In the genomic region with DNA sequence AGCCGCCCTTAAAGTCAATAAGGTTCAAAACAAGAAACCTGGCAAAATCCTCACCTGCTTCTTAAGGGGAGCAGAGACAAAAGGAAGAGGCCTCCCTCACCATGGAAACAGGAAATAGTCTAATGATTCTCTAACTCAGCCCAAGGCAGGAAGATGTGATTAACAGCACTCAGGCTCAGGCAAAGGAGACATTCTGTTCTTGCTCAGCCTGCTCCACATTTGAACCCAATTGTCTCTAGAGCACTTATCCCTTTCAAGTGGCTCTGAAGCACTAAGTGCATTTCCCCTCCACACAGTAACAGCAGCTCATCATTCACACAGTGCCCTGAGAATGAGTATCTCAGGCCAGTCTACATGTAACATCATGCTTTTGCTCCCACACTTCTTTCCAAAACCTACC, we compare ENCODE assay signal across 8 cellular contexts.
DNase-seq lines count a peak whose midpoint lies in the region; ATAC-seq and TF ChIP-seq lines count a peak whose summit lies in the region.

No MANE protein-coding gene starts in this region.

- TF ChIP-seq CTCF in right atrium auricular region (IDR thresholded peaks at IDR 0.05): no peak
- no peak for TF ChIP-seq CTCF in upper lobe of left lung (IDR thresholded peaks at IDR 0.05)
- no peak for TF ChIP-seq CTCF in tibial nerve (IDR thresholded peaks at IDR 0.05)

- H3K27me3 ChIP-seq in right atrium auricular region: no peaks in the 10 kb centered on the region
- no peaks in the 10 kb centered on the region for H3K27me3 ChIP-seq in upper lobe of left lung
- H3K27me3 ChIP-seq in tibial nerve: no peaks in the 10 kb centered on the region

- WGBS in upper lobe of left lung, 2 donors: 50 to 82% methylated on average over 1 of the region's 1 CpG
- WGBS in tibial nerve, 2 donors: 73 to 88% methylated on average over 1 of the region's 1 CpG

- H3K36me3 ChIP-seq in right atrium auricular region (peaks cover 84% of the 10 kb centered on the region), upper lobe of left lung (peaks cover 19 to 58% (median 46%) of the 10 kb centered on the region in 4 donors), tibial nerve (peaks cover 0 to 97% (median 20%) of the 10 kb centered on the region in 3 donors)

- intact Hi-C loops in Right ventricle myocardium inferior (cut with DNase I): no loop called here
- intact Hi-C loops in posterior vena cava (cut with DNase I): loop anchor here in 1 of 2 donors (10.0 kb wide), 1 partner anchor 579 kb away; no protein-coding TSS in a partner anchor

- no peak overlapping the region for H3K4me3 ChIP-seq in right atrium auricular region
- no peak overlapping the region for H3K4me3 ChIP-seq in upper lobe of left lung
- H3K4me3 ChIP-seq in tibial nerve: no peak overlapping the region

- peak; percentile 60 for ATAC-seq in Right ventricle myocardium inferior
- peak in 1 of 2 donors; percentile 47 for ATAC-seq in upper lobe of left lung (ENCODE audit: low FRiP score in 2 of 2)

- TF ChIP-seq EP300 in upper lobe of left lung (IDR thresholded peaks at IDR 0.05): no peak
- no peak for TF ChIP-seq EP300 in tibial nerve (IDR thresholded peaks at IDR 0.05)

- peaks cover 0 to 19% of the 10 kb centered on the region in 2 donors for H3K4me1 ChIP-seq in right atrium auricular region
- peaks cover 9 to 20% (median 18%) of the 10 kb centered on the region in 4 donors for H3K4me1 ChIP-seq in upper lobe of left lung
- peaks cover 0 to 13% (median 3%) of the 10 kb centered on the region in 4 donors for H3K4me1 ChIP-seq in tibial nerve

- DNase-seq in Right ventricle myocardium inferior (ENCODE audit: missing footprints) (no peak), right atrium auricular region (ENCODE audit: low spot score) (no peak), NCI-H2196 treated with DMSO at 0.1 percent for 48 hours (lab: John Stamatoyannopoulos, UW; ENCODE audit: unreplicated experiment) (peak; percentile 15), dermis blood vessel endothelial cell (peak; percentile 72), upper lobe of left lung (no peak), NCI-H146 treated with DMSO at 0.1 percent for 48 hours (lab: John Stamatoyannopoulos, UW; ENCODE audit: unreplicated experiment) (no peak), posterior vena cava (ENCODE audit: low spot score) (no peak), tibial nerve (ENCODE audit: low spot score in 2 of 2) (no peak)

- TF ChIP-seq POLR2A in upper lobe of left lung (IDR thresholded peaks at IDR 0.05): no peak
- TF ChIP-seq POLR2A in tibial nerve (IDR thresholded peaks at IDR 0.05): no peak

- H3K9me3 ChIP-seq in right atrium auricular region: no peaks in the 10 kb centered on the region
- H3K9me3 ChIP-seq in upper lobe of left lung: no peaks in the 10 kb centered on the region
- no peaks in the 10 kb centered on the region for H3K9me3 ChIP-seq in tibial nerve

- H3K27ac ChIP-seq in right atrium auricular region (no peak overlapping the region), upper lobe of left lung (peak overlapping the region in 3 of 4 donors; percentile 7 to 30 (median 9)), tibial nerve (peak overlapping the region in 2 of 4 donors; percentile 8 to 56)

Comparison
In these comparisons a context has a peak if more than half of its experiments do, and no peak if none do; other contexts are left out.
1. DNase-seq: peak in NCI-H2196 treated with DMSO at 0.1 percent for 48 hours (single experiment) and dermis blood vessel endothelial cell (single experiment); none in Right ventricle myocardium inferior (single experiment), right atrium auricular region (single experiment), upper lobe of left lung (0 of 2), NCI-H146 treated with DMSO at 0.1 percent for 48 hours (single experiment), posterior vena cava (single experiment) and tibial nerve (0 of 2).
2. H3K27ac ChIP-seq: peak in upper lobe of left lung (3 of 4); none in right atrium auricular region (0 of 2).